1 cellular context compared by ENCODE assay signal in genomic region chr3:129893616-129894070, GRCh38.
TF ChIP-seq lines count a peak whose summit lies in the region.

Gene TMCC1, minus strand, starts transcription at chr3:129893711.

TF ChIP-seq in SK-N-SH, 30 proteins besides CTCF, POLR2A, EP300 and RAD21 (continued from another document):
- no peak for TF ChIP-seq PBX3 (IDR thresholded peaks at IDR 0.05)
